In genomic region chr11:126303623-126304456, GRCh38 we compare ENCODE assay signal across 8 cellular contexts. TPM values are rescaled to one million over a fixed set of nuclear protein-coding genes. Genes with fewer than 3 reads are reported as not detected.
A peak's percentile ranks its signal among the peaks of the same experiment; 100 is the strongest.
DNase-seq lines count a peak whose midpoint lies in the region; ATAC-seq and TF ChIP-seq lines count a peak whose summit lies in the region.

A gene with protein sequence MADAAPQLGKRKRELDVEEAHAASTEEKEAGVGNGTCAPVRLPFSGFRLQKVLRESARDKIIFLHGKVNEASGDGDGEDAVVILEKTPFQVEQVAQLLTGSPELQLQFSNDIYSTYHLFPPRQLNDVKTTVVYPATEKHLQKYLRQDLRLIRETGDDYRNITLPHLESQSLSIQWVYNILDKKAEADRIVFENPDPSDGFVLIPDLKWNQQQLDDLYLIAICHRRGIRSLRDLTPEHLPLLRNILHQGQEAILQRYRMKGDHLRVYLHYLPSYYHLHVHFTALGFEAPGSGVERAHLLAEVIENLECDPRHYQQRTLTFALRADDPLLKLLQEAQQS (plus strand): TSS chr11:126304060. CDS start chr11:126304081, 21 bp downstream.

- H3K36me3 ChIP-seq in gastroesophageal sphincter = peaks cover 0 to 30% of the 10 kb centered on the region in 2 donors
- peaks cover 13% of the 10 kb centered on the region for H3K36me3 ChIP-seq in suprapubic skin

- H3K27ac ChIP-seq in gastroesophageal sphincter (peak within 1 kb of the TSS; percentile 85 to 92 (median 88)), suprapubic skin (peak within 1 kb of the TSS; percentile 93)

- H3K4me1 Mint-ChIP-seq in activated naive CD4-positive, alpha-beta T cell treated with anti-CD3 and anti-CD28 coated beads, Interleukin-2, amount 10 ng/mL, durations not matched to agents 7 days and 5 days = peaks cover 37% of the 10 kb centered on the region

- H3K4me1 ChIP-seq in gastroesophageal sphincter (peaks cover 0 to 36% (median 6%) of the 10 kb centered on the region in 3 donors), suprapubic skin (peaks cover 15% of the 10 kb centered on the region)

- H3K4me3 ChIP-seq in gastroesophageal sphincter (peak within 1 kb of the TSS; percentile 59 to 64), suprapubic skin (peak within 1 kb of the TSS; percentile 78)

- DNase-seq in GM04503 (ENCODE audit: low read depth) (peak; percentile 73), HEK293T (ENCODE audit: extremely low spot score) (peak; percentile 96), MV-4-11 (lab: John Stamatoyannopoulos, UW) (peak; percentile 78), SK-N-DZ (ENCODE audit: low spot score) (peak; percentile 83), nucleus accumbens (lab: John Stamatoyannopoulos, UW) (peak in 55 of 56 donors; percentile 51 to 93 (median 85)), suprapubic skin (ENCODE audit: low spot score in 2 of 2) (peak; percentile 92)
- peak; percentile 89 for DNase-seq in activated naive CD4-positive, alpha-beta T cell treated with anti-CD3 and anti-CD28 coated beads, Interleukin-2, amount 10 ng/mL, durations not matched to agents 7 days and 5 days

- TF ChIP-seq EP300 in gastroesophageal sphincter (IDR thresholded peaks at IDR 0.05) (no peak), suprapubic skin (IDR thresholded peaks at IDR 0.05) (no peak)

- H3K27me3 Mint-ChIP-seq in activated naive CD4-positive, alpha-beta T cell treated with anti-CD3 and anti-CD28 coated beads, Interleukin-2, amount 10 ng/mL, durations not matched to agents 7 days and 5 days = no peaks in the 10 kb centered on the region

- peak; percentile 99 for ATAC-seq in gastroesophageal sphincter

- POLR2A ChIA-PET in HEK293T (lab: Yijun Ruan, JAX) = interaction anchor here (0.6 to 1.4 kb wide), 17 partner anchors 9 to 302 kb away, joined by 3 to 9 read pairs (median 4); partner anchors contain the start of genes FOXRED1, SRPRA, ST3GAL4 and TIRAP

- peaks cover 28% of the 10 kb centered on the region for H3K36me3 Mint-ChIP-seq in activated naive CD4-positive, alpha-beta T cell treated with anti-CD3 and anti-CD28 coated beads, Interleukin-2, amount 10 ng/mL, durations not matched to agents 7 days and 5 days

- no peaks in the 10 kb centered on the region for H3K9me3 Mint-ChIP-seq in activated naive CD4-positive, alpha-beta T cell treated with anti-CD3 and anti-CD28 coated beads, Interleukin-2, amount 10 ng/mL, durations not matched to agents 7 days and 5 days

- H3K27me3 ChIP-seq in gastroesophageal sphincter (no peaks in the 10 kb centered on the region), suprapubic skin (no peaks in the 10 kb centered on the region)

- H3K9me3 ChIP-seq in gastroesophageal sphincter = no peaks in the 10 kb centered on the region
- no peaks in the 10 kb centered on the region for H3K9me3 ChIP-seq in suprapubic skin

- 1 to 3% methylated on average over 21 to 28 of the region's 61 CpGs for WGBS in gastroesophageal sphincter (ENCODE audit: low coverage in 1 of 2), 2 donors
- 4% methylated on average over 27 of the region's 61 CpGs for WGBS in suprapubic skin

- peak within 1 kb of the TSS; percentile 76 for H3K4me3 Mint-ChIP-seq in activated naive CD4-positive, alpha-beta T cell treated with anti-CD3 and anti-CD28 coated beads, Interleukin-2, amount 10 ng/mL, durations not matched to agents 7 days and 5 days

- TF ChIP-seq POLR2A in gastroesophageal sphincter (IDR thresholded peaks at IDR 0.05) (peak; percentile 62 to 63), suprapubic skin (IDR thresholded peaks at IDR 0.05) (peak in 1 of 2 donors; percentile 43)

- TF ChIP-seq CTCF in gastroesophageal sphincter (IDR thresholded peaks at IDR 0.05) = no peak
- TF ChIP-seq CTCF in suprapubic skin (IDR thresholded peaks at IDR 0.05) = no peak

- peak within 1 kb of the TSS; percentile 94 for H3K27ac Mint-ChIP-seq in activated naive CD4-positive, alpha-beta T cell treated with anti-CD3 and anti-CD28 coated beads, Interleukin-2, amount 10 ng/mL, durations not matched to agents 7 days and 5 days

- CTCF ChIA-PET in HEK293T (lab: Yijun Ruan, JAX) = interaction anchor here (1.0 kb wide), 1 partner anchor 10 kb away, joined by 3 read pairs; no protein-coding TSS in a partner anchor
- CTCF ChIA-PET in activated naive CD4-positive, alpha-beta T cell treated with anti-CD3 and anti-CD28 coated beads, Interleukin-2, amount 10 ng/mL, durations not matched to agents 7 days and 5 days (lab: Charles Lee) = interaction anchor here (0.6 kb wide), 1 partner anchor 36 kb away, joined by 3 read pairs; no protein-coding TSS in a partner anchor

TF ChIP-seq in HEK293T, 16 proteins besides CTCF, POLR2A, EP300 and RAD21:
- TF ChIP-seq CTBP1 (IDR thresholded peaks at IDR 0.05; ENCODE audit: borderline replicate concordance) (no peak), ELF4 (IDR thresholded peaks at IDR 0.05) (peak; percentile 88), L3MBTL2 (conservative IDR thresholded peaks at IDR 0.05) (peak; percentile 92), TARDBP (IDR thresholded peaks at IDR 0.05) (no peak), FOXM1 (IDR thresholded peaks at IDR 0.05; ENCODE audit: borderline replicate concordance) (no peak), FOXA1 (IDR thresholded peaks at IDR 0.05) (no peak), FOXK2 (IDR thresholded peaks at IDR 0.05) (no peak), ZNF384 (IDR thresholded peaks at IDR 0.05) (peak; percentile 93)

RNA-seq across cellular contexts. Expression of the gene that starts here (rescaled TPM):
- polyA plus RNA-seq in SK-N-DZ (2014; cell fraction: cytosol; rRNA removed) = 13.7 and 17.4 TPM in 2 replicates
- 6.0 and 10.6 TPM in 2 replicates for polyA plus RNA-seq in SK-N-DZ (2014; cell fraction: nucleus; rRNA removed)
- 10 to 100 TPM; 11.8 to 20.6 (median 15.9) TPM for total RNA-seq in gastroesophageal sphincter
- 10 to 100 TPM; 15.4 to 19.1 (median 17.8) TPM for total RNA-seq in suprapubic skin

Comparison
In these comparisons a context has a peak if more than half of its experiments do, and no peak if none do; other contexts are left out.
1. Peak in every context shown above with its lines: DNase-seq, ATAC-seq, H3K4me3 ChIP-seq and H3K27ac ChIP-seq.